ENCODE assay signal across 8 cellular contexts in the genomic region with DNA sequence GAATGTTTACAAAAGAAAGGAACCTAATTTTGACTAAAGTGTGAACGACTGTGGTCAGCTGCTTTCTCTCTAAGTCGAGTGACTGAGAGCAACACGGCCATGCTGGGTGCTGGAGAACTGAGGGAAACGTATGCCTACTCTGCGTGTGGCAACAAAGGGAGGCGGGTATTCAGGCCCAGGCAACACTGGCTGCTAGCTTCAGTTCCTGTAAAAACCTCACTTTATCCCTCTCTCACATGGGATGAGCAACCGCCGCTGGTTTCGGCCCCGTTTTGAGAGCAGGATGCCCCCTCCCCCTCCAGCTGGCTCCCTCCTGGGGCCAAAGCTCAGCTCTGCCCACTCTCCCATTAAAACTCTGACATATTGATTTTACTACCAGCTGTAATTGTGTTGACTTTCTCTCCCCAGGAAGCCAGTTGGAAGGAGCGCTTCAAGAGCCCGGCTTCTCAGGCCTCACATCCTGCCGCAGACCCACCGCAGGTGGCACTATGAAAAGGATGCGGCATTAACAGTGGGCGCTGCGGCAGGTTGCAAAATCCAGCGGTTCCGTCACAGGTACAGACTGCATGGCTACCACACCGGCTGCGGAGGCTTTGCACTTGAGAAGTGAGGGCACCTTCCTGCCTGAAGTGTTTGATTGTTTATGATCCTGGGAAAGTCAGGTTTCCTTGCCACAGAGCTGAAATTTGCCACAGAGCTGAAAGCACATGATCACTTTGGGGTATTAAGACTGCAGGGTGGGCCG. TPM values are rescaled to one million over a fixed set of nuclear protein-coding genes. Genes with fewer than 3 reads are reported as not detected.
DNase-seq lines count a peak whose midpoint lies in the region; ATAC-seq and TF ChIP-seq lines count a peak whose summit lies in the region.

No MANE protein-coding gene starts in this region.

- no peaks in the 10 kb centered on the region for H3K27me3 ChIP-seq in heart left ventricle
- H3K27me3 ChIP-seq in neuronal stem cell (ENCODE audit: control insufficient read depth in 3 of 3, insufficient read depth in 3 of 3, low read depth in 1 of 3, low read length in 3 of 3): no peaks in the 10 kb centered on the region

- no peak overlapping the region for H3K9ac ChIP-seq in neuronal stem cell (ENCODE audit: low read depth, low read length, poor library complexity)

- no peak overlapping the region for H2BK15ac ChIP-seq in neuronal stem cell (ENCODE audit: low read length)

- H3K4ac ChIP-seq in neuronal stem cell (ENCODE audit: low read length): no peak overlapping the region

- H2AK5ac ChIP-seq in neuronal stem cell (ENCODE audit: low read depth, low read length): peak overlapping the region; percentile 91

- H3K27ac ChIP-seq in heart left ventricle (peak overlapping the region; percentile 78 to 97 (median 91)), neuronal stem cell (replicated peaks; ENCODE audit: low read length) (no peak overlapping the region)

- ATAC-seq in heart left ventricle: no peak
- no peak for ATAC-seq in left cardiac atrium
- no peak for ATAC-seq in GM19023 (IDR thresholded peaks at IDR 0.05; ENCODE audit: unreplicated experiment)
- ATAC-seq in GM19328 (IDR thresholded peaks at IDR 0.05; ENCODE audit: unreplicated experiment): no peak

- TF ChIP-seq CTCF in heart left ventricle (IDR thresholded peaks at IDR 0.05) (no peak), chondrocyte (IDR thresholded peaks at IDR 0.05) (no peak), type B pancreatic cell (conservative IDR thresholded peaks at IDR 0.05) (no peak)

- H3K9me3 ChIP-seq in heart left ventricle (no peaks in the 10 kb centered on the region), neuronal stem cell (replicated peaks in 1 of 2; ENCODE audit: control insufficient read depth in 2 of 2, insufficient read depth in 1 of 2, low read depth in 1 of 2, low read length in 2 of 2) (no peaks in the 10 kb centered on the region)

- H2BK12ac ChIP-seq in neuronal stem cell (ENCODE audit: low read length): no peak overlapping the region

- H3K4me1 ChIP-seq in heart left ventricle: peaks cover 41 to 99% (median 94%) of the 10 kb centered on the region in 12 donors
- H3K4me1 ChIP-seq in neuronal stem cell (ENCODE audit: control insufficient read depth in 2 of 2, insufficient read depth in 1 of 2, low read depth in 1 of 2, low read length in 2 of 2): peaks cover 46 to 82% of the 10 kb centered on the region in 2 donors

- peak overlapping the region; percentile 73 for H3K18ac ChIP-seq in neuronal stem cell (ENCODE audit: low read length)

- H3K36me3 ChIP-seq in heart left ventricle: peaks cover 0 to 8% (median 0%) of the 10 kb centered on the region in 9 donors
- no peaks in the 10 kb centered on the region for H3K36me3 ChIP-seq in neuronal stem cell (replicated peaks in 1 of 2; ENCODE audit: control insufficient read depth in 2 of 2, insufficient read depth in 2 of 2, low read length in 2 of 2)

- no peak overlapping the region for H2BK5ac ChIP-seq in neuronal stem cell (ENCODE audit: low read length)

- H3K4me3 ChIP-seq in heart left ventricle: peak overlapping the region in 8 of 12 donors; percentile 4 to 40 (median 25)
- H3K4me3 ChIP-seq in neuronal stem cell (ENCODE audit: low read length in 2 of 2): no peak overlapping the region

- no peak overlapping the region for H4K8ac ChIP-seq in neuronal stem cell (ENCODE audit: low read depth, low read length)

- no peak overlapping the region for H3K4me2 ChIP-seq in neuronal stem cell (ENCODE audit: insufficient read depth, low read length, poor library complexity, severe bottlenecking)

- H2AFZ ChIP-seq in neuronal stem cell (ENCODE audit: low read length): peak overlapping the region; percentile 46

- TF ChIP-seq POLR2A in heart left ventricle (IDR thresholded peaks at IDR 0.05): no peak

- 51 to 63% (median 59%) methylated on average over 22 of the region's 22 CpGs for WGBS in heart left ventricle, 4 donors
- WGBS in neuronal stem cell (ENCODE audit: extremely low coverage in 2 of 2, insufficient read length in 2 of 2, insufficient replicate concordance in 1 of 2), 2 donors: no CpG with 5 or more reads among the region's 22 CpGs

- H3K9me3 Mint-ChIP-seq in T-helper 1 cell treated with Interleukin-12 subunit alpha and Interleukin-12 subunit beta and Interleukin-4 antibody, amounts not matched to agents 30 μg/mL and 1 μg/mL, for 36 hours: no peaks in the 10 kb centered on the region
- H3K9me3 Mint-ChIP-seq in chondrocyte (ENCODE audit: low read depth) (no peaks in the 10 kb centered on the region), type B pancreatic cell (no peaks in the 10 kb centered on the region)

- intact Hi-C loops in heart left ventricle (cut with DNase I) (no loop called here), left cardiac atrium (cut with DNase I) (no loop called here)

- DNase-seq in heart left ventricle: no peak
- DNase-seq in left cardiac atrium: no peak
- no peak for DNase-seq in chondrocyte (ENCODE audit: low spot score)
- DNase-seq in neuronal stem cell (ENCODE audit: low spot score): no peak
- DNase-seq in type B pancreatic cell (ENCODE audit: extremely low spot score, unreplicated experiment): no peak

- peak overlapping the region; percentile 56 for H3K4me3 Mint-ChIP-seq in T-helper 1 cell treated with Interleukin-12 subunit alpha and Interleukin-12 subunit beta and Interleukin-4 antibody, amounts not matched to agents 30 μg/mL and 1 μg/mL, for 36 hours
- H3K4me3 Mint-ChIP-seq in chondrocyte (ENCODE audit: unreplicated experiment): peak overlapping the region; percentile 46
- H3K4me3 Mint-ChIP-seq in type B pancreatic cell: peak overlapping the region; percentile 72

- H3K36me3 Mint-ChIP-seq in T-helper 1 cell treated with Interleukin-12 subunit alpha and Interleukin-12 subunit beta and Interleukin-4 antibody, amounts not matched to agents 30 μg/mL and 1 μg/mL, for 36 hours (ENCODE audit: low read depth): no peaks in the 10 kb centered on the region
- H3K36me3 Mint-ChIP-seq in chondrocyte (ENCODE audit: low read depth): peaks cover 3% of the 10 kb centered on the region
- no peaks in the 10 kb centered on the region for H3K36me3 Mint-ChIP-seq in type B pancreatic cell

- peaks cover 57% of the 10 kb centered on the region for H3K27me3 Mint-ChIP-seq in T-helper 1 cell treated with Interleukin-12 subunit alpha and Interleukin-12 subunit beta and Interleukin-4 antibody, amounts not matched to agents 30 μg/mL and 1 μg/mL, for 36 hours (ENCODE audit: low read depth)
- no peaks in the 10 kb centered on the region for H3K27me3 Mint-ChIP-seq in chondrocyte (ENCODE audit: low read depth)
- no peaks in the 10 kb centered on the region for H3K27me3 Mint-ChIP-seq in type B pancreatic cell

- H3K23ac ChIP-seq in neuronal stem cell (ENCODE audit: low read depth, low read length, poor library complexity): no peak overlapping the region

- peak overlapping the region; percentile 38 for H3K27ac Mint-ChIP-seq in T-helper 1 cell treated with Interleukin-12 subunit alpha and Interleukin-12 subunit beta and Interleukin-4 antibody, amounts not matched to agents 30 μg/mL and 1 μg/mL, for 36 hours
- H3K27ac Mint-ChIP-seq in chondrocyte (ENCODE audit: unreplicated experiment): peak overlapping the region; percentile 99
- peak overlapping the region; percentile 82 for H3K27ac Mint-ChIP-seq in type B pancreatic cell

- H2BK120ac ChIP-seq in neuronal stem cell (ENCODE audit: low read depth, low read length): no peak overlapping the region

- H3K79me1 ChIP-seq in neuronal stem cell (ENCODE audit: low read depth, low read length): no peaks in the 10 kb centered on the region

- no peak overlapping the region for H4K91ac ChIP-seq in neuronal stem cell (ENCODE audit: low read depth, low read length, poor library complexity)

- no peak overlapping the region for H3K14ac ChIP-seq in neuronal stem cell (ENCODE audit: low read length)

- H3K4me1 Mint-ChIP-seq in T-helper 1 cell treated with Interleukin-12 subunit alpha and Interleukin-12 subunit beta and Interleukin-4 antibody, amounts not matched to agents 30 μg/mL and 1 μg/mL, for 36 hours (ENCODE audit: low read depth): peaks cover 14% of the 10 kb centered on the region
- H3K4me1 Mint-ChIP-seq in chondrocyte (ENCODE audit: low read depth) (peaks cover 86% of the 10 kb centered on the region), type B pancreatic cell (ENCODE audit: unreplicated experiment) (peaks cover 55% of the 10 kb centered on the region)

RNA-seq across cellular contexts. Expression of a gene that starts 12.7 kb away (rescaled TPM):
- 100 to 1,000 TPM in 2 of 9 donors, 10 to 100 TPM in 7; 40.8 to 218 (median 64.9) TPM for total RNA-seq in heart left ventricle
- 10 to 100 TPM; 66.4 to 67.3 TPM for polyA plus RNA-seq in heart left ventricle
- total RNA-seq in left cardiac atrium: 100 to 1,000 TPM; 106 to 112 TPM
- 267 to 284 TPM (median 270 TPM) in 3 replicates for total RNA-seq in chondrocyte
- 43.7 TPM for polyA plus RNA-seq in neuronal stem cell (2013, experiment 1 of 2)
- 41.8 TPM for polyA plus RNA-seq in neuronal stem cell (2013, experiment 2 of 2)
- total RNA-seq in type B pancreatic cell (ENCODE audit: low replicate concordance): 56.9 and 71.0 TPM in 2 replicates

RNA-seq across cellular contexts. Expression of a gene that starts 50.8 kb away (rescaled TPM):
- total RNA-seq in heart left ventricle (not detected), left cardiac atrium (not detected), chondrocyte (not detected in 3 replicates), type B pancreatic cell (ENCODE audit: low replicate concordance) (not detected in 2 replicates)
- polyA plus RNA-seq in heart left ventricle: not detected
- not detected for polyA plus RNA-seq in neuronal stem cell (2013, experiment 1 of 2)
- polyA plus RNA-seq in neuronal stem cell (2013, experiment 2 of 2): not detected

Comparison
In these comparisons a context has a peak if more than half of its experiments do, and no peak if none do; other contexts are left out.
1. H3K4me3 ChIP-seq: peak in heart left ventricle (8 of 12); none in neuronal stem cell (0 of 2).
2. H3K27ac Mint-ChIP-seq: peak in every context shown above with its lines; median percentile 99 in chondrocyte; 82 in type B pancreatic cell; 38 in T-helper 1 cell treated with Interleukin-12 subunit alpha and Interleukin-12 subunit beta and Interleukin-4 antibody, amounts not matched to agents 30 μg/mL and 1 μg/mL, for 36 hours.
3. Peak in every context shown above with its lines, with median percentiles within 50 percentile points of each other: H3K4me3 Mint-ChIP-seq.